1 cellular context compared by ENCODE assay signal in the genomic region with DNA sequence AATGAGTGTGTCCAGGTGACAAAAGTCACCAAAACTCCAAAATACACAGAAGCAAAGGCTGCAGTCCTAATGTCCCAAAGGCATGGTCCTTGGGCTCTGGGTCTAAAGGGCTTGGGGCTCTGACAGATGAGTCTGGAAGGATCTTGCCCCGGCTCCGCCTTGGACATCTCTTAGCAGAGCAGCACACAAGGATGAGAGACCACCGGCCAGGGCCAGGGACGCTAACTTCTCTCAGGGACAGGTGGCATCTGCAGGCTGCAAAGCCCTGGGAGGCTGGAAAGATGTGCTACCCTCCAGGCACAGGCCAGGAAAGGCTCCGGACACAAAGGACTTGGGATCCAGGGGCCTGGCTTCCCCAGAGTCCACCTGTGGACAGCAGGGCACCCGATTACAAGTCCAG.
TF ChIP-seq lines count a peak whose summit lies in the region.

No MANE protein-coding gene starts in this region.

TF ChIP-seq in HepG2, 621 proteins besides CTCF, POLR2A, EP300 and RAD21:
- TF ChIP-seq ZNF3 (CRISPR knock-in tag; IDR thresholded peaks at IDR 0.05) (no peak), ZC3H13 (CRISPR knock-in tag; IDR thresholded peaks at IDR 0.05) (0 out of 2 replicates have a peak, but pooled peaks have one; percentile 22)
